In genomic region chr16:17265177-17265576, GRCh38 we compare ENCODE assay signal across 15 cellular contexts.
DNase-seq lines count a peak whose midpoint lies in the region; ATAC-seq, FAIRE-seq and TF ChIP-seq lines count a peak whose summit lies in the region.
"Had no signal": no experiment of that assay in that cellular context is flagged by ENCODE, and none has a peak within 500 bp of the region (broad histone marks: within the 10 kb centered on the region; RNA-seq: fewer than 3 reads in every experiment).

No MANE protein-coding gene starts in this region.

- H3K9ac ChIP-seq in HepG2 (ENCODE audit: insufficient read depth, low read depth, low read length), result no peak overlapping the region

- no peak for TF ChIP-seq RAD21 in HepG2 (CRISPR knock-in tag; IDR thresholded peaks at IDR 0.05)

- no peaks in the 10 kb centered on the region for H3K79me2 ChIP-seq in HepG2 (ENCODE audit: insufficient read depth, low read length)

- H3K9me3 ChIP-seq in HepG2 (ENCODE audit: low read length), result no peaks in the 10 kb centered on the region
- no peaks in the 10 kb centered on the region for H3K9me3 ChIP-seq in right lobe of liver

- H3K27ac ChIP-seq in HepG2 (ENCODE audit: extremely low read length, insufficient read depth, low read length) (no peak overlapping the region), right lobe of liver (no peak overlapping the region)
- H3K27ac ChIP-seq: C4-2B had no signal

- H3K36me3 ChIP-seq in HepG2 (replicated peaks in 1 of 2; ENCODE audit: control insufficient read depth in 1 of 2, insufficient read depth in 2 of 2, low read length in 2 of 2) (no peaks in the 10 kb centered on the region), right lobe of liver (no peaks in the 10 kb centered on the region)

- POLR2A ChIA-PET in HepG2 (lab: Yijun Ruan, JAX), result no interaction called here

- no peak overlapping the region for H2AFZ ChIP-seq in HepG2 (ENCODE audit: low read length)

- H3K4me3 ChIP-seq in HepG2 (replicated peaks in 1 of 3; ENCODE audit: insufficient read depth in 1 of 3, low read depth in 2 of 3, low read length in 3 of 3) (no peak overlapping the region), right lobe of liver (no peak overlapping the region)

- ATAC-seq in HepG2 (no peak), right lobe of liver (no peak), GM21619 (IDR thresholded peaks at IDR 0.05; ENCODE audit: unreplicated experiment) (no peak), GM18505 (IDR thresholded peaks at IDR 0.05; ENCODE audit: unreplicated experiment) (no peak)

- H3K4me1 ChIP-seq in HepG2 (ENCODE audit: insufficient read depth, low read length), result peaks cover 3% of the 10 kb centered on the region
- no peaks in the 10 kb centered on the region for H3K4me1 ChIP-seq in right lobe of liver

- H3K27me3 ChIP-seq in HepG2 (ENCODE audit: control insufficient read depth in 1 of 2, insufficient read depth in 2 of 2, low read length in 2 of 2), result 0 out of 5 replicates have a peak, but pooled peaks cover 0 to 2% of the 10 kb centered on the region in 2 experiments
- no peaks in the 10 kb centered on the region for H3K27me3 ChIP-seq in right lobe of liver

- 0% methylated on average over 1 of the region's 1 CpG for WGBS in HepG2 (ENCODE audit: low lambda C conversion rate)
- 75% methylated on average over 1 of the region's 1 CpG for WGBS in right lobe of liver (ENCODE audit: insufficient coverage, low coverage, low lambda C conversion rate, missing lambda C conversion rate)

- no peak overlapping the region for H3K4me2 ChIP-seq in HepG2 (ENCODE audit: low read depth, low read length)

- DNase-seq in NCI-H1694 (lab: John Stamatoyannopoulos, UW), result peak; percentile 3
- no peak for DNase-seq in NCI-H1694 treated with DMSO at 0.1 percent for 48 hours (lab: John Stamatoyannopoulos, UW)
- no peak for DNase-seq in HepG2 (ENCODE audit: low spot score)
- no peak for DNase-seq in right lobe of liver
- peak; percentile 4 for DNase-seq in NCI-H2171 (lab: John Stamatoyannopoulos, UW)
- DNase-seq: CD4-positive, alpha-beta T cell; DMS153; DMS79; GDM1; H9 had no signal

- no TSS peak for BruUV-seq in HepG2 (replicated peaks; lab: Mats Ljungman, UMichigan)

- no peak for TF ChIP-seq EP300 in HepG2 (IDR thresholded peaks at IDR 0.05; ENCODE audit: low read depth in 2 of 2, low read length in 2 of 2)
- TF ChIP-seq EP300 in HepG2 (CRISPR knock-in tag; IDR thresholded peaks at IDR 0.05; ENCODE audit: borderline replicate concordance), result no peak

- CTCF ChIA-PET in HepG2 (lab: Yijun Ruan, JAX; ENCODE audit: low intra/inter-chr PET ratio, low total read pairs), result no interaction called here

- H4K20me1 ChIP-seq in HepG2 (ENCODE audit: insufficient read depth, low read length), result no peaks in the 10 kb centered on the region

- FAIRE-seq in HepG2 (lab: Jason Lieb, UNC), result no peak
- FAIRE-seq: GM12892, H1 had no signal

- intact Hi-C loops in HepG2 (cut with micrococcal nuclease; ENCODE audit: unreplicated experiment), result no loop called here
- intact Hi-C loops in right lobe of liver (cut with DNase I), result no loop called here

- TF ChIP-seq CTCF in HepG2 (CRISPR knock-in tag; IDR thresholded peaks at IDR 0.05), result no peak
- TF ChIP-seq CTCF in right lobe of liver (IDR thresholded peaks at IDR 0.05), result no peak

- no peak for TF ChIP-seq POLR2A in HepG2 (IDR thresholded peaks at IDR 0.05; ENCODE audit: insufficient read depth in 1 of 2, low read depth in 2 of 2, low read length in 2 of 2)
- TF ChIP-seq POLR2A in right lobe of liver (IDR thresholded peaks at IDR 0.05), result no peak
- TF ChIP-seq POLR2A in GM18505 (IDR thresholded peaks at IDR 0.05; ENCODE audit: borderline replicate concordance, extremely low read depth, insufficient read depth, insufficient read length), result no peak

- in situ Hi-C loops in HepG2 (cut with HindIII; ENCODE audit: extremely low pct_ligation_motif_present, low pct_unique_long_range_greater_than_20kb), result no loop called here

TF ChIP-seq in HepG2, 621 proteins besides CTCF, POLR2A, EP300 and RAD21:
- TF ChIP-seq ZMAT5 (CRISPR knock-in tag; IDR thresholded peaks at IDR 0.05; ENCODE audit: borderline replicate concordance, low read depth) (no peak), KLF6 (CRISPR knock-in tag; IDR thresholded peaks at IDR 0.05) (no peak), MYPOP (CRISPR knock-in tag; IDR thresholded peaks at IDR 0.05) (no peak), CEBPB (IDR thresholded peaks at IDR 0.05; ENCODE audit: borderline replicate concordance, low read depth, low read length) (peak; percentile 72)
TF ChIP-seq in HepG2: peak in this region for 1.

Comparison
In these comparisons a context has a peak if more than half of its experiments do, and no peak if none do; other contexts are left out.
1. DNase-seq: peak in NCI-H1694 (single experiment) and NCI-H2171 (single experiment); none in NCI-H1694 treated with DMSO at 0.1 percent for 48 hours (single experiment), HepG2 (single experiment) and right lobe of liver (0 of 3).